Comparison of ENCODE assay signal across 18 cellular contexts in the genomic region with DNA sequence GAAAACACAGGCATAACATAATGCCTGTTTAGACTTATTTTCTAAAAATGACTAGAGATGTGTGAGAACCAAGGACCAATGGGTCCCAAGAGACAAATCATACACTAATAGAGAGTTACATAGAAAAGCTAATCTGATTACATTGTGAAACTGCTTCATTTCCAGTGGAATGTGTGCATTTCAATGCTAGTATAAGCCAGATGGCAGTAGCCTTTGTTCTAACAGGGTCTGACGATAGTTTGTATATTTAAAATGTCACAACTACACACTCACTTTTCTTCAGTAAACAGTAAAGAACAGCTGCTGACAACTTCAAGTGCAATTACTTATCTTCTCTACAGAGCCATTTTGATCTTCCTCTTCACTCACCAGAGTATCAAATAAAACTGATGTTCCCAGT. TPM values are rescaled to one million over a fixed set of nuclear protein-coding genes. Genes with fewer than 3 reads are reported as not detected.
"Had no signal": no experiment of that assay in that cellular context is flagged by ENCODE, and none has a peak within 500 bp of the region (broad histone marks: within the 10 kb centered on the region; RNA-seq: fewer than 3 reads in every experiment).

No MANE protein-coding gene starts in this region.

- H3K4me3 ChIP-seq: adrenal gland, coronary artery, heart right ventricle, left lung, psoas muscle, right lobe of liver, spleen, transverse colon had no signal

- ATAC-seq: heart right ventricle, left lung, psoas muscle, right lobe of liver, WTC11 had no signal

- H3K27ac ChIP-seq: adrenal gland, coronary artery, heart right ventricle, left lung, psoas muscle, right lobe of liver, spleen, transverse colon had no signal

- H3K9me3 ChIP-seq: adrenal gland, heart right ventricle, left lung, psoas muscle, right lobe of liver, spleen, transverse colon had no signal

- H3K36me3 ChIP-seq: adrenal gland, heart right ventricle, left lung, right lobe of liver, spleen, transverse colon had no signal

- DNase-seq: activated CD4-positive, alpha-beta T cell treated with anti-CD3 and anti-CD28 coated beads, Interleukin-2, amount 50 U/mL, for 1 hour; activated naive CD4-positive, alpha-beta T cell treated with anti-CD3 and anti-CD28 coated beads, Interleukin-2, amount 50 U/mL, for 16 hours; adrenal gland; central memory CD4-positive, alpha-beta T cell; effector CD8-positive, alpha-beta T cell; heart right ventricle; islet precursor cell; left lung; psoas muscle; right lobe of liver; spleen; stimulated activated CD4-positive, alpha-beta T cell treated with anti-CD3 and anti-CD28 coated beads, Interleukin-1b, Interleukin-23, amount 100 ng/mL, for 48 hours; stimulated activated naive CD4-positive, alpha-beta T cell; substantia nigra; transverse colon had no signal

RNA-seq across cellular contexts. Expression of a gene that starts 4.3 kb away (rescaled TPM):
- total RNA-seq: activated CD8-positive, alpha-beta memory T cell treated with anti-CD3 and anti-CD28 coated beads for 36 hours had no signal
